In the genomic region with DNA sequence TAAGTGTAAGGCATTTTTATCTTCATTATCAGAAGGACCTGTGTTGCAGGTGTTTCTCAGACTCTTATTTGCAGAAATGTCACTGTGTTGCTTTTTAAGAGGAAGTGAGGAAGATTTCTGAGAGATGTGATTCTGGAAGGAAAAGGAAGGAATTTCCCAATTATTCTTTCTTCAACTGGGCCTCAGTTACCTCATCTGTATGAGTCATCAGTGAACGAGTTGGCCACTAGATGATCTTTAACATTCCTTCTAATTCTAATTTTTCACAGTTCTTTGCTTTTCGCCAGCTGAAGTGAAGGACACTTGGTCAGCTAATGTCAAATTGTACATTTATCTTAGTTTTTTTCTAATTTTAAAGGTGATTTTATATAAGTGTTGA, we compare ENCODE assay signal across 1 cellular context.
A peak's percentile ranks its signal among the peaks of the same experiment; 100 is the strongest.
TF ChIP-seq lines count a peak whose summit lies in the region.

No MANE protein-coding gene starts in this region.

TF ChIP-seq in K562, 482 proteins besides CTCF, POLR2A, EP300 and RAD21 (continued from another document):
- TF ChIP-seq, protein P1, sequence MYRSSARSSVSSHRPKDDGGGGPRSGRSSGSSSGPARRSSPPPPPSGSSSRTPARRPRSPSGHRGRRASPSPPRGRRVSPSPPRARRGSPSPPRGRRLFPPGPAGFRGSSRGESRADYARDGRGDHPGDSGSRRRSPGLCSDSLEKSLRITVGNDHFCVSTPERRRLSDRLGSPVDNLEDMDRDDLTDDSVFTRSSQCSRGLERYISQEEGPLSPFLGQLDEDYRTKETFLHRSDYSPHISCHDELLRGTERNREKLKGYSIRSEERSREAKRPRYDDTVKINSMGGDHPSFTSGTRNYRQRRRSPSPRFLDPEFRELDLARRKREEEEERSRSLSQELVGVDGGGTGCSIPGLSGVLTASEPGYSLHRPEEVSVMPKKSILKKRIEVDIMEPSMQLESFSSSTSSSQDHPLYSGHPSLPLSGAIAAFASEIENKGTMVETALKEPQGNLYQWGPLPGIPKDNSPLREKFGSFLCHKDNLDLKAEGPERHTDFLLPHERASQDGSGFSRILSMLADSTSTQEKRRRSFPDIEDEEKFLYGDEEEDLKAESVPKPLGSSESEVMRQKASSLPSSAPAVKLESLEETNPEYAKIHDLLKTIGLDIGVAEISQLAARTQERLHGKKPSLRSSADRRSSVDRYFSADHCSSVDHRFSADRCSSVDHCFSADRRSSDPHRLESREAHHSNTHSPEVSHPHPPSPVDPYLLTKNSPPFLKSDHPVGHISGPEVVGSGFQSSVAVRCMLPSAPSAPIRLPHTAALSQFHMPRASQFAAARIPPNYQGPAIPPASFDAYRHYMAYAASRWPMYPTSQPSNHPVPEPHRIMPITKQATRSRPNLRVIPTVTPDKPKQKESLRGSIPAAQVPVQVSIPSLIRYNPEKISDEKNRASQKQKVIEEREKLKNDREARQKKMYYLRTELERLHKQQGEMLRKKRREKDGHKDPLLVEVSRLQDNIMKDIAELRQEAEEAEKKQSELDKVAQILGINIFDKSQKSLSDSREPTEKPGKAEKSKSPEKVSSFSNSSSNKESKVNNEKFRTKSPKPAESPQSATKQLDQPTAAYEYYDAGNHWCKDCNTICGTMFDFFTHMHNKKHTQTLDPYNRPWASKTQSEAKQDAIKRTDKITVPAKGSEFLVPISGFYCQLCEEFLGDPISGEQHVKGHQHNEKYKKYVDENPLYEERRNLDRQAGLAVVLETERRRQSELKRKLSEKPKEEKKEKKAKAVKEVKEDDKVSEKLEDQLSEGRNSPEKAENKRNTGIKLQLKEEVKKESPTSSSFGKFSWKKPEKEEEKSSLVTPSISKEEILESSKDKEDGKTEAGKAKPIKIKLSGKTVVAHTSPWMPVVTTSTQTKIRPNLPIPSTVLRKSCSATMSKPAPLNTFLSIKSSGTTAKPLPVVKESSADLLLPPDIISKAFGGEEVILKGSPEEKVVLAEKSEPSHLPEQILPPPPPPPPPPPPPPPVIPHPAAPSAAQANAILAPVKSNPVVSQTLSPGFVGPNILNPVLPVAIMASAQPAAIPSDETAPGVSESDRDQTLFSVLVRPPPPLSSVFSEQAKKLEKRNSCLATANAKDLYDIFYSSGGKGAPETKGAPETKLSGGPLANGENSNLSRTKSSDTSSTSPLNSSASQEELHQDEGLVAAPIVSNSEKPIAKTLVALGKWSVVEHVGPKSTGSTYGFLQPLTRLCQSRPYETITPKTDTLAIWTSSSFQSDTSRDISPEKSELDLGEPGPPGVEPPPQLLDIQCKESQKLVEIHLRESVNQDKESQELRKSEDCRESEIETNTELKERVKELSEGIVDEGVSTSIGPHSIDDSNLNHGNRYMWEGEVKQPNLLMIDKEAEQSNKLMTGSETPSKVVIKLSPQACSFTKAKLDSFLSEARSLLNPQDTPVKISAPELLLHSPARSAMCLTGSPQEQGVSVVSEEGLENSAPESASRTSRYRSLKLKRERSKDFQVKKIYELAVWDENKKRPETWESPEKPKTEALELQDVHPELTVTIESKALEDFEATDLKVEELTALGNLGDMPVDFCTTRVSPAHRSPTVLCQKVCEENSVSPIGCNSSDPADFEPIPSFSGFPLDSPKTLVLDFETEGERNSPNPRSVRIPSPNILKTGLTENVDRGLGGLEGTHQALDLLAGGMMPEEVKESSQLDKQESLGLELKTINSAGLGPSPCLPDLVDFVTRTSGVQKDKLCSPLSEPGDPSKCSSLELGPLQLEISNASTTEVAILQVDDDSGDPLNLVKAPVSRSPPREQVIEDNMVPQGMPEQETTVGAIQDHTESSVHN (IDR thresholded peaks at IDR 0.05; ENCODE audit: borderline replicate concordance in 1 of 2, low read depth in 1 of 2): no peak; a peak in 1 of 4 replicates
- TF ChIP-seq NR2C1 (IDR thresholded peaks at IDR 0.05): no peak
- no peak for TF ChIP-seq NR2C1 (tag; IDR thresholded peaks at IDR 0.05)
- no peak for TF ChIP-seq U2AF2 (optimal IDR thresholded peaks at IDR 0.05; ENCODE audit: low read depth, low read length)
- TF ChIP-seq, protein P2, sequence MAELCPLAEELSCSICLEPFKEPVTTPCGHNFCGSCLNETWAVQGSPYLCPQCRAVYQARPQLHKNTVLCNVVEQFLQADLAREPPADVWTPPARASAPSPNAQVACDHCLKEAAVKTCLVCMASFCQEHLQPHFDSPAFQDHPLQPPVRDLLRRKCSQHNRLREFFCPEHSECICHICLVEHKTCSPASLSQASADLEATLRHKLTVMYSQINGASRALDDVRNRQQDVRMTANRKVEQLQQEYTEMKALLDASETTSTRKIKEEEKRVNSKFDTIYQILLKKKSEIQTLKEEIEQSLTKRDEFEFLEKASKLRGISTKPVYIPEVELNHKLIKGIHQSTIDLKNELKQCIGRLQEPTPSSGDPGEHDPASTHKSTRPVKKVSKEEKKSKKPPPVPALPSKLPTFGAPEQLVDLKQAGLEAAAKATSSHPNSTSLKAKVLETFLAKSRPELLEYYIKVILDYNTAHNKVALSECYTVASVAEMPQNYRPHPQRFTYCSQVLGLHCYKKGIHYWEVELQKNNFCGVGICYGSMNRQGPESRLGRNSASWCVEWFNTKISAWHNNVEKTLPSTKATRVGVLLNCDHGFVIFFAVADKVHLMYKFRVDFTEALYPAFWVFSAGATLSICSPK (IDR thresholded peaks at IDR 0.05; ENCODE audit: borderline replicate concordance): no peak
- TF ChIP-seq ARID1B (IDR thresholded peaks at IDR 0.05): peak; percentile 52
- TF ChIP-seq ZNF57 (CRISPR knock-in tag; IDR thresholded peaks at IDR 0.05): no peak
- TF ChIP-seq, protein P3, sequence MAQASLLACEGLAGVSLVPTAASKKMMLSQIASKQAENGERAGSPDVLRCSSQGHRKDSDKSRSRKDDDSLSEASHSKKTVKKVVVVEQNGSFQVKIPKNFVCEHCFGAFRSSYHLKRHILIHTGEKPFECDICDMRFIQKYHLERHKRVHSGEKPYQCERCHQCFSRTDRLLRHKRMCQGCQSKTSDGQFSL (CRISPR knock-in tag; IDR thresholded peaks at IDR 0.05): no peak
- TF ChIP-seq, protein P3 (tag; IDR thresholded peaks at IDR 0.05): 0 out of 4 replicates have a peak, but pooled peaks of 1 of the 2 experiments have one; percentile 54
- TF ChIP-seq, protein P4, sequence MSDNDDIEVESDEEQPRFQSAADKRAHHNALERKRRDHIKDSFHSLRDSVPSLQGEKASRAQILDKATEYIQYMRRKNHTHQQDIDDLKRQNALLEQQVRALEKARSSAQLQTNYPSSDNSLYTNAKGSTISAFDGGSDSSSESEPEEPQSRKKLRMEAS (CRISPR knock-in tag; IDR thresholded peaks at IDR 0.05): no peak
- peak; percentile 84 for TF ChIP-seq FOSL1 (tag; conservative IDR thresholded peaks at IDR 0.05)
- TF ChIP-seq, protein P5, sequence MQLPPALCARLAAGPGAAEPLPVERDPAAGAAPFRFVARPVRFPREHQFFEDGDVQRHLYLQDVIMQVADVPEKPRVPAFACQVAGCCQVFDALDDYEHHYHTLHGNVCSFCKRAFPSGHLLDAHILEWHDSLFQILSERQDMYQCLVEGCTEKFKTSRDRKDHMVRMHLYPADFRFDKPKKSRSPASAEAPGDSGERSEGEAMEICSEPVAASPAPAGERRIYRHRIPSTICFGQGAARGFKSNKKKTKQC (CRISPR knock-in tag; IDR thresholded peaks at IDR 0.05): no peak
- peak; percentile 23; the same call in 1 of the 2 replicates for TF ChIP-seq FOXM1 (IDR thresholded peaks at IDR 0.05; ENCODE audit: low read depth)
- no peak for TF ChIP-seq FOXM1 (CRISPR knock-in tag; IDR thresholded peaks at IDR 0.05; ENCODE audit: low read depth)
- TF ChIP-seq JUND (IDR thresholded peaks at IDR 0.05; ENCODE audit: borderline replicate concordance, low read depth, low read length): peak; percentile 92
- peak; percentile 89 for TF ChIP-seq JUND (tag; IDR thresholded peaks at IDR 0.05; ENCODE audit: borderline replicate concordance, low read depth, low read length)
- TF ChIP-seq, protein P6, sequence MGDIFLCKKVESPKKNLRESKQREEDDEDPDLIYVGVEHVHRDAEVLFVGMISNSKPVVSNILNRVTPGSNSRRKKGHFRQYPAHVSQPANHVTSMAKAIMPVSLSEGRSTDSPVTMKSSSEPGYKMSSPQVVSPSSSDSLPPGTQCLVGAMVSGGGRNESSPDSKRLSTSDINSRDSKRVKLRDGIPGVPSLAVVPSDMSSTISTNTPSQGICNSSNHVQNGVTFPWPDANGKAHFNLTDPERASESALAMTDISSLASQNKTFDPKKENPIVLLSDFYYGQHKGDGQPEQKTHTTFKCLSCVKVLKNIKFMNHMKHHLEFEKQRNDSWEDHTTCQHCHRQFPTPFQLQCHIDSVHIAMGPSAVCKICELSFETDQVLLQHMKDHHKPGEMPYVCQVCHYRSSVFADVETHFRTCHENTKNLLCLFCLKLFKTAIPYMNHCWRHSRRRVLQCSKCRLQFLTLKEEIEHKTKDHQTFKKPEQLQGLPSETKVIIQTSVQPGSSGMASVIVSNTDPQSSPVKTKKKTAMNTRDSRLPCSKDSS (IDR thresholded peaks at IDR 0.05; ENCODE audit: low read depth, partially characterized antibody): no peak
- TF ChIP-seq RFX7 (CRISPR knock-in tag; IDR thresholded peaks at IDR 0.05): no peak
- no peak for TF ChIP-seq NFYB (IDR thresholded peaks at IDR 0.05; ENCODE audit: extremely low read depth, insufficient read length)
- TF ChIP-seq JUN (IDR thresholded peaks at IDR 0.05; ENCODE audit: borderline replicate concordance, low read depth, low read length): peak; percentile 77
- TF ChIP-seq JUN (CRISPR knock-in tag; IDR thresholded peaks at IDR 0.05; ENCODE audit: borderline replicate concordance): no peak
- no peak for TF ChIP-seq ELF4 (CRISPR knock-in tag; IDR thresholded peaks at IDR 0.05)
- TF ChIP-seq SRSF3 (IDR thresholded peaks at IDR 0.05; ENCODE audit: insufficient read depth, low read length): no peak
- TF ChIP-seq SPI1 (IDR thresholded peaks at IDR 0.05; ENCODE audit: borderline replicate concordance, low read depth, low read length): peak; percentile 61; the same call in 1 of the 2 replicates
- TF ChIP-seq, protein P7, sequence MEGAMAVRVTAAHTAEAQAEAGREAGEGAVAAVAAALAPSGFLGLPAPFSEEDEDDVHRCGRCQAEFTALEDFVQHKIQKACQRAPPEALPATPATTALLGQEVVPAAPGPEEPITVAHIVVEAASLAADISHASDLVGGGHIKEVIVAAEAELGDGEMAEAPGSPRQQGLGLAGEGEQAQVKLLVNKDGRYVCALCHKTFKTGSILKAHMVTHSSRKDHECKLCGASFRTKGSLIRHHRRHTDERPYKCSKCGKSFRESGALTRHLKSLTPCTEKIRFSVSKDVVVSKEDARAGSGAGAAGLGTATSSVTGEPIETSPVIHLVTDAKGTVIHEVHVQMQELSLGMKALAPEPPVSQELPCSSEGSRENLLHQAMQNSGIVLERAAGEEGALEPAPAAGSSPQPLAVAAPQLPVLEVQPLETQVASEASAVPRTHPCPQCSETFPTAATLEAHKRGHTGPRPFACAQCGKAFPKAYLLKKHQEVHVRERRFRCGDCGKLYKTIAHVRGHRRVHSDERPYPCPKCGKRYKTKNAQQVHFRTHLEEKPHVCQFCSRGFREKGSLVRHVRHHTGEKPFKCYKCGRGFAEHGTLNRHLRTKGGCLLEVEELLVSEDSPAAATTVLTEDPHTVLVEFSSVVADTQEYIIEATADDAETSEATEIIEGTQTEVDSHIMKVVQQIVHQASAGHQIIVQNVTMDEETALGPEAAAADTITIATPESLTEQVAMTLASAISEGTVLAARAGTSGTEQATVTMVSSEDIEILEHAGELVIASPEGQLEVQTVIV (CRISPR knock-in tag; IDR thresholded peaks at IDR 0.05; ENCODE audit: borderline replicate concordance): no peak
- TF ChIP-seq ZEB2 (IDR thresholded peaks at IDR 0.05): peak; percentile 44; the same call in 1 of the 2 replicates
- no peak for TF ChIP-seq MED1 (CRISPR knock-in tag; IDR thresholded peaks at IDR 0.05; ENCODE audit: borderline replicate concordance)
